In the genomic region with DNA sequence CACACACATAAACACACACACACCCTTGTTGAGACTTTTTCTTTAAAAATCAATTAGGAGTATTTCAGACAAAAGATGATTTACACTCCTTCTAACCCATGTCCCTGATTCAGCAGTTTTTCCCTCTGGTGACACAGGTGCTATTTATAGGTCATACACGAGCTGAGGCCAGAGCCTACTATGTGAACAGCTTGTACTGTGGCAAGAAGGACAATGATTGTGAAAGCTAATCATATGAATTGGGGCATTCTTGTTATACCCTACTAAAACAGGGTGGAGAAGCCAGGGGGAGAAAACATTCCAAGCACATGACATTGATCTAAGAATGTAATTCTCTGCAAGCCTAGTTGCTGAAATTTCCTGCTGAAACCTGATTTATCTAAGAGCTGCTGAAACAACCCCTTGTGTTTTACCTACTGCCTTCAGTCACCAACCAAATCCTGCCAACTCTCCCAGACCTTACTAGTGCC, we compare ENCODE assay signal across 12 cellular contexts.
DNase-seq lines count a peak whose midpoint lies in the region; ATAC-seq and TF ChIP-seq lines count a peak whose summit lies in the region.
"Had no signal": no experiment of that assay in that cellular context is flagged by ENCODE, and none has a peak within 500 bp of the region (broad histone marks: within the 10 kb centered on the region; RNA-seq: fewer than 3 reads in every experiment).

No MANE protein-coding gene starts in this region.

- H3K9me3 ChIP-seq in PC-9 (ENCODE audit: insufficient read depth, low read depth) (no peaks in the 10 kb centered on the region), neural cell (ENCODE audit: low read length) (no peaks in the 10 kb centered on the region)
- H3K9me3 ChIP-seq: BLaER1 treated with 17β-estradiol and CSF1 and Interleukin-3, amounts not matched to agents 10 nM and 100 nM; ovary had no signal

- BruUV-seq in PC-9 (replicated peaks; lab: Mats Ljungman, UMichigan) = no TSS peak

- no peaks in the 10 kb centered on the region for H3K79me2 ChIP-seq in PC-9 (ENCODE audit: low read depth)
- no peaks in the 10 kb centered on the region for H3K79me2 ChIP-seq in neural cell (replicated peaks; ENCODE audit: insufficient read depth, low read length)

- no peak overlapping the region for H3K9ac ChIP-seq in neural cell (ENCODE audit: low read length)
- H3K9ac ChIP-seq: BLaER1 treated with 17β-estradiol and CSF1 and Interleukin-3, amounts not matched to agents 10 nM and 100 nM had no signal

- H3K9me2 ChIP-seq in PC-9 (ENCODE audit: insufficient read depth) (no peaks in the 10 kb centered on the region; the same call in 1 of the 2 replicates), neural cell (ENCODE audit: insufficient read depth, low read length) (no peaks in the 10 kb centered on the region)

- ATAC-seq in GM21528 (IDR thresholded peaks at IDR 0.05; ENCODE audit: low FRiP score, unreplicated experiment) (no peak), GM19351 (IDR thresholded peaks at IDR 0.05; ENCODE audit: unreplicated experiment) (no peak)

- CTCF ChIA-PET in PC-9 (lab: Charles Lee) = interaction anchor here (0.5 to 1.4 kb wide), 3 partner anchors 294 to 711 kb away, joined by 4 to 6 read pairs (median 6); no protein-coding TSS in a partner anchor

- H3K4me3 ChIP-seq in PC-9 (no peak overlapping the region), fibroblast of pulmonary artery (replicated peaks; ENCODE audit: low read depth, low read length) (no peak overlapping the region), neural cell (ENCODE audit: low read length) (no peak overlapping the region)
- H3K4me3 ChIP-seq: BLaER1 treated with 17β-estradiol and CSF1 and Interleukin-3, amounts not matched to agents 10 nM and 100 nM; ovary had no signal

- H3K27ac ChIP-seq in PC-9 (peak overlapping the region; percentile 63), neural cell (ENCODE audit: low read length) (no peak overlapping the region)
- H3K27ac ChIP-seq: BLaER1 treated with 17β-estradiol and CSF1 and Interleukin-3, amounts not matched to agents 10 nM and 100 nM; ovary had no signal

- no peaks in the 10 kb centered on the region for H3K27me3 ChIP-seq in PC-9 (ENCODE audit: insufficient read depth, low read depth)
- no peaks in the 10 kb centered on the region for H3K27me3 ChIP-seq in neural cell (ENCODE audit: insufficient read depth, low read depth, low read length)
- H3K27me3 ChIP-seq: BLaER1 treated with 17β-estradiol and CSF1 and Interleukin-3, amounts not matched to agents 10 nM and 100 nM; ovary had no signal

- no peaks in the 10 kb centered on the region; the same call in 1 of the 2 replicates for H3F3A ChIP-seq in PC-9 (ENCODE audit: insufficient read depth, low read depth)
- no peaks in the 10 kb centered on the region for H3F3A ChIP-seq in neural cell (ENCODE audit: insufficient read depth, low read length, poor library complexity, severe bottlenecking)

- peaks cover 17% of the 10 kb centered on the region for H3K4me1 ChIP-seq in PC-9 (replicated peaks; ENCODE audit: insufficient read depth)

- TF ChIP-seq EP300 in neural cell (conservative IDR thresholded peaks at IDR 0.05; ENCODE audit: poor library complexity, severe bottlenecking) = no peak

- DNase-seq in AG08396 (ENCODE audit: low spot score) (peak; percentile 6), PC-9 (peak; percentile 7 to 83), fibroblast of pulmonary artery (ENCODE audit: low read depth) (peak; percentile 71), COR-L47 (lab: John Stamatoyannopoulos, UW) (no peak), SKM-1 (lab: John Stamatoyannopoulos, UW; ENCODE audit: unreplicated experiment) (no peak)
- DNase-seq: activated CD4-positive, alpha-beta T cell treated with anti-CD3 and anti-CD28 coated beads, Interleukin-2, amount 10 ng/mL, durations not matched to agents 7 days and 5 days; ovary; stimulated activated naive CD4-positive, alpha-beta T cell had no signal

- H3K36me3 ChIP-seq in PC-9 (ENCODE audit: low read depth) = no peaks in the 10 kb centered on the region
- H3K36me3 ChIP-seq in neural cell (ENCODE audit: insufficient read depth, low read length) = no peaks in the 10 kb centered on the region
- H3K36me3 ChIP-seq: BLaER1 treated with 17β-estradiol and CSF1 and Interleukin-3, amounts not matched to agents 10 nM and 100 nM; ovary had no signal

- TF ChIP-seq CTCF in PC-9 (conservative IDR thresholded peaks at IDR 0.05) (no peak), fibroblast of pulmonary artery (IDR thresholded peaks at IDR 0.05; ENCODE audit: low read length, missing control alignments) (no peak), neural cell (IDR thresholded peaks at IDR 0.05; ENCODE audit: poor library complexity, severe bottlenecking) (no peak)

- POLR2A ChIA-PET in PC-9 (lab: Charles Lee; ENCODE audit: unreplicated experiment) = interaction anchor here (0.6 to 0.9 kb wide), 3 partner anchors 73 to 471 kb away, joined by 4 to 13 read pairs (median 5); no protein-coding TSS in a partner anchor

- H3K4me2 ChIP-seq in PC-9 (peak overlapping the region; percentile 2), neural cell (ENCODE audit: low read length) (no peak overlapping the region)

- TF ChIP-seq RAD21 in neural cell (conservative IDR thresholded peaks at IDR 0.05) = peak; percentile 1

- H4K20me1 ChIP-seq in PC-9 (ENCODE audit: insufficient read depth) (no peaks in the 10 kb centered on the region), neural cell (ENCODE audit: insufficient read depth) (no peaks in the 10 kb centered on the region)
- H4K20me1 ChIP-seq: BLaER1 treated with 17β-estradiol and CSF1 and Interleukin-3, amounts not matched to agents 10 nM and 100 nM had no signal

- intact Hi-C loops in PC-9 (cut with micrococcal nuclease; ENCODE audit: unreplicated experiment) = no loop called here

- H2AFZ ChIP-seq in PC-9 = no peak overlapping the region
- H2AFZ ChIP-seq in neural cell (ENCODE audit: low read depth, low read length) = no peak overlapping the region

TF ChIP-seq in neural cell, 6 proteins besides CTCF, POLR2A, EP300 and RAD21:
- TF ChIP-seq, protein P1, sequence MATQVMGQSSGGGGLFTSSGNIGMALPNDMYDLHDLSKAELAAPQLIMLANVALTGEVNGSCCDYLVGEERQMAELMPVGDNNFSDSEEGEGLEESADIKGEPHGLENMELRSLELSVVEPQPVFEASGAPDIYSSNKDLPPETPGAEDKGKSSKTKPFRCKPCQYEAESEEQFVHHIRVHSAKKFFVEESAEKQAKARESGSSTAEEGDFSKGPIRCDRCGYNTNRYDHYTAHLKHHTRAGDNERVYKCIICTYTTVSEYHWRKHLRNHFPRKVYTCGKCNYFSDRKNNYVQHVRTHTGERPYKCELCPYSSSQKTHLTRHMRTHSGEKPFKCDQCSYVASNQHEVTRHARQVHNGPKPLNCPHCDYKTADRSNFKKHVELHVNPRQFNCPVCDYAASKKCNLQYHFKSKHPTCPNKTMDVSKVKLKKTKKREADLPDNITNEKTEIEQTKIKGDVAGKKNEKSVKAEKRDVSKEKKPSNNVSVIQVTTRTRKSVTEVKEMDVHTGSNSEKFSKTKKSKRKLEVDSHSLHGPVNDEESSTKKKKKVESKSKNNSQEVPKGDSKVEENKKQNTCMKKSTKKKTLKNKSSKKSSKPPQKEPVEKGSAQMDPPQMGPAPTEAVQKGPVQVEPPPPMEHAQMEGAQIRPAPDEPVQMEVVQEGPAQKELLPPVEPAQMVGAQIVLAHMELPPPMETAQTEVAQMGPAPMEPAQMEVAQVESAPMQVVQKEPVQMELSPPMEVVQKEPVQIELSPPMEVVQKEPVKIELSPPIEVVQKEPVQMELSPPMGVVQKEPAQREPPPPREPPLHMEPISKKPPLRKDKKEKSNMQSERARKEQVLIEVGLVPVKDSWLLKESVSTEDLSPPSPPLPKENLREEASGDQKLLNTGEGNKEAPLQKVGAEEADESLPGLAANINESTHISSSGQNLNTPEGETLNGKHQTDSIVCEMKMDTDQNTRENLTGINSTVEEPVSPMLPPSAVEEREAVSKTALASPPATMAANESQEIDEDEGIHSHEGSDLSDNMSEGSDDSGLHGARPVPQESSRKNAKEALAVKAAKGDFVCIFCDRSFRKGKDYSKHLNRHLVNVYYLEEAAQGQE (IDR thresholded peaks at IDR 0.05; ENCODE audit: borderline replicate concordance) = no peak
- TF ChIP-seq MXI1 (conservative IDR thresholded peaks at IDR 0.05; ENCODE audit: poor library complexity, severe bottlenecking) (no peak), POLR2AphosphoS5 (IDR thresholded peaks at IDR 0.05) (no peak), TAF1 (IDR thresholded peaks at IDR 0.05; ENCODE audit: low read depth) (no peak), EZH2 (IDR thresholded peaks at IDR 0.05; ENCODE audit: borderline replicate concordance, insufficient read depth, low read length, poor library complexity, severe bottlenecking) (no peak), SMC3 (conservative IDR thresholded peaks at IDR 0.05; ENCODE audit: poor library complexity) (no peak)

Comparison
In these comparisons a context has a peak if more than half of its experiments do, and no peak if none do; other contexts are left out.
1. DNase-seq: peak in AG08396 (single experiment), PC-9 (2 of 2) and fibroblast of pulmonary artery (single experiment); none in COR-L47 (single experiment) and SKM-1 (single experiment).